ENCODE assay signal across 8 cellular contexts in the genomic region with DNA sequence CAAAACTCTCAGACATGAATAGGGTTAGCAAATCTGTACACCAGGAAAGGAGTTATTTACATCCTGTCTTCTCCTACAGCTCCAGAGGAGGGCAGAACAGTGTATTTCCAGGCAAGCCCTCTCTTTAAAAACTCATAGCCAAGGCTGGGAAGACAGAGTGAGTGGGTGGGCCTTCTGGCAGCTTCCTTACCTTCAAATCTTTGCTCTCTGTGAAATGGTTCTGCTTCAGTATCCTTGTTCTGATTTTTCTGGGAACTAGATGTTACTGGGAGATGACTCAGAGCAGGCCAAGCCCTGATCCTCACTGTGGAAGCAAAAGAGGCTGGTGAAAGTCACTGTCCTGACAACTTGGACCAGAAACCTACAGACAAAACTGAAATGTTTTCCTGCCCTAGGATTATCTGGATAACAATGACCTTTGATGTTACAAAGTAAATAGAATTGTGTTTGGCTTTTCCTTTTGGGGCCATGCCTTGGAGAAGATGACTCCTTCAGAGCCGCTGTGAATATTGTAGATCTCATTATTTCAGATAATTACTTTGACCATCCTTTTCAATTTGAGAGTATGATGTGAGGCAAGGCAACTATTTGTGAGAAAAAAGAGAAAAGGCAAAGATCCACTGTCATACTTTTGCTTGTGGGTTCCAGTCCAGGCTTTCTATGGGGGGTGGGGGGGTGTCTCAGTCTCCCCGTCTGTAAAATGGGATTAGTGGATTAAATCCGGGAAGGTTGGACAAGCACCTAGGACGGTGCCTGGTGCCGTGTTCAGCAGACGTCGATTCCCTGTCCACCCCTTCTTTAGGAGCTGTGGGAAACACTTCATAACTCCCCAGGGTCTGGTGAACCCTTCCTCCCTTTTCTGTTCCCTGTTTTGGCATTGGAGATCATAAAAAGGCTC. TPM values are rescaled to one million over a fixed set of nuclear protein-coding genes. Genes with fewer than 3 reads are reported as not detected.
DNase-seq lines count a peak whose midpoint lies in the region; ATAC-seq and TF ChIP-seq lines count a peak whose summit lies in the region.

No MANE protein-coding gene starts in this region.

- intact Hi-C loops in mammary epithelial cell (cut with micrococcal nuclease): loop anchor here (5.0 kb wide), 1 partner anchor 44 kb away; no protein-coding TSS in a partner anchor

- peak overlapping the region; percentile 81 for H3K4me3 ChIP-seq in DOHH2 (ENCODE audit: low read length)
- no peak overlapping the region for H3K4me3 ChIP-seq in mammary epithelial cell (replicated peaks in 1 of 3; ENCODE audit: insufficient read depth in 1 of 3, low read depth in 2 of 3, low read length in 3 of 3)

- no peak overlapping the region for H3K9ac ChIP-seq in mammary epithelial cell (ENCODE audit: insufficient read depth, low read length)

- H4K20me1 ChIP-seq in DOHH2 (ENCODE audit: control insufficient read depth, insufficient read depth, low read depth, low read length) (no peaks in the 10 kb centered on the region), mammary epithelial cell (ENCODE audit: insufficient read depth, low read length) (no peaks in the 10 kb centered on the region)

- TF ChIP-seq CTCF in DOHH2 (IDR thresholded peaks at IDR 0.05; ENCODE audit: low read depth, low read length, poor library complexity, severe bottlenecking) (peak; percentile 54), mammary epithelial cell (conservative IDR thresholded peaks at IDR 0.05 in 1 of 2, IDR thresholded peaks at IDR 0.05 in 1 of 2; ENCODE audit: extremely low read depth in 1 of 2, insufficient read depth in 1 of 2, low read depth in 1 of 2, low read length in 2 of 2) (peak; percentile 28 to 51)

- H3K27me3 ChIP-seq in DOHH2 (ENCODE audit: control insufficient read depth, low read length): no peaks in the 10 kb centered on the region
- H3K27me3 ChIP-seq in mammary epithelial cell (ENCODE audit: insufficient read depth, low read length): no peaks in the 10 kb centered on the region
- no peaks in the 10 kb centered on the region for H3K27me3 ChIP-seq in layer of hippocampus (ENCODE audit: control insufficient read depth, insufficient read depth, low read length)

- peak overlapping the region; percentile 95 for H2AFZ ChIP-seq in mammary epithelial cell (ENCODE audit: low read depth, low read length)

- dilution Hi-C loops in mammary epithelial cell (cut with HindIII; ENCODE audit: low sequenced_read_pairs): no loop called here

- in situ Hi-C loops in mammary epithelial cell (cut with MboI; ENCODE audit: low sequenced_read_pairs in 2 of 2): no loop called here

- H3F3A ChIP-seq in DOHH2 (ENCODE audit: control insufficient read depth, insufficient read depth): peaks cover 17% of the 10 kb centered on the region

- no peaks in the 10 kb centered on the region for H3K9me2 ChIP-seq in DOHH2 (replicated peaks; ENCODE audit: control insufficient read depth, low read length)

- CTCF ChIA-PET in mammary epithelial cell (lab: Charles Lee; ENCODE audit: low non-redundant PET): no interaction called here

- peak overlapping the region; percentile 96 for H3K4me2 ChIP-seq in DOHH2 (ENCODE audit: low read length)
- peak overlapping the region; percentile 99 for H3K4me2 ChIP-seq in mammary epithelial cell (ENCODE audit: insufficient read depth, low read depth, low read length)

- WGBS in mammary epithelial cell (ENCODE audit: low coverage, missing lambda C conversion rate): 98% methylated on average over 7 of the region's 7 CpGs

- no peak overlapping the region for H3K27ac ChIP-seq in DOHH2 (ENCODE audit: low read depth, low read length)
- no peak overlapping the region for H3K27ac ChIP-seq in mammary epithelial cell (ENCODE audit: insufficient read depth, low read depth, low read length)
- peak overlapping the region; percentile 52 for H3K27ac ChIP-seq in layer of hippocampus (ENCODE audit: low read depth, low read length)

- no peaks in the 10 kb centered on the region for H3K9me3 ChIP-seq in DOHH2 (ENCODE audit: control insufficient read depth, insufficient read depth, low read length)
- H3K9me3 ChIP-seq in mammary epithelial cell (replicated peaks; ENCODE audit: insufficient read depth, low read length): no peaks in the 10 kb centered on the region

- H3K4me1 ChIP-seq in DOHH2 (ENCODE audit: control insufficient read depth, low read length) (peaks cover 51% of the 10 kb centered on the region), mammary epithelial cell (ENCODE audit: insufficient read depth, low read length) (peaks cover 22% of the 10 kb centered on the region)

- peak; percentile 17 to 25 for DNase-seq in NCI-H1930 (lab: John Stamatoyannopoulos, UW)
- peak; percentile 28 for DNase-seq in mammary epithelial cell
- peak; percentile 64 for DNase-seq in superior temporal gyrus (ENCODE audit: extremely low spot score)
- no peak for DNase-seq in cerebellar nuclear complex (lab: John Stamatoyannopoulos, UW)
- no peak for DNase-seq in SK-N-DZ (ENCODE audit: low spot score)

- BruUV-seq in mammary epithelial cell (replicated peaks; lab: Mats Ljungman, UMichigan): no TSS peak

- ATAC-seq in HG03378 (IDR thresholded peaks at IDR 0.05; ENCODE audit: unreplicated experiment): no peak

- H3K79me2 ChIP-seq in DOHH2 (ENCODE audit: control insufficient read depth, low read length) (no peaks in the 10 kb centered on the region), mammary epithelial cell (ENCODE audit: insufficient read depth, low read length) (no peaks in the 10 kb centered on the region)

- H3K36me3 ChIP-seq in DOHH2 (ENCODE audit: control insufficient read depth, low read length): no peaks in the 10 kb centered on the region
- no peaks in the 10 kb centered on the region for H3K36me3 ChIP-seq in mammary epithelial cell (ENCODE audit: insufficient read depth, low read length)

RNA-seq across cellular contexts. Expression of gene QPCT, which starts 0.6 kb away (rescaled TPM):
- total RNA-seq in mammary epithelial cell: 10 to 100 TPM in 1 of 2 donors, under 1 TPM in 1; 0.33 to 14.3 TPM
- 4.0 TPM for polyA plus RNA-seq in mammary epithelial cell
- 26.6 TPM for polyA minus RNA-seq in mammary epithelial cell
- not detected in 2 replicates for polyA plus RNA-seq in SK-N-DZ (2014; cell fraction: cytosol; rRNA removed)
- not detected in 2 replicates for polyA plus RNA-seq in SK-N-DZ (2014; cell fraction: nucleus; rRNA removed)

RNA-seq across cellular contexts. Expression of gene PRKD3, which starts 19.2 kb away (rescaled TPM):
- 10 to 100 TPM; 43.0 to 43.3 TPM for total RNA-seq in mammary epithelial cell
- polyA plus RNA-seq in mammary epithelial cell: 20.3 TPM
- polyA minus RNA-seq in mammary epithelial cell: 38.5 TPM
- 20.7 and 24.3 TPM in 2 replicates for polyA plus RNA-seq in SK-N-DZ (2014; cell fraction: cytosol; rRNA removed)
- polyA plus RNA-seq in SK-N-DZ (2014; cell fraction: nucleus; rRNA removed): 22.9 and 33.0 TPM in 2 replicates

Comparison
In these comparisons a context has a peak if more than half of its experiments do, and no peak if none do; other contexts are left out.
1. DNase-seq: peak in NCI-H1930 (2 of 2), mammary epithelial cell (single experiment) and superior temporal gyrus (single experiment); none in cerebellar nuclear complex (0 of 2) and SK-N-DZ (single experiment).